Comparison of ENCODE assay signal across 8 cellular contexts in the genomic region with DNA sequence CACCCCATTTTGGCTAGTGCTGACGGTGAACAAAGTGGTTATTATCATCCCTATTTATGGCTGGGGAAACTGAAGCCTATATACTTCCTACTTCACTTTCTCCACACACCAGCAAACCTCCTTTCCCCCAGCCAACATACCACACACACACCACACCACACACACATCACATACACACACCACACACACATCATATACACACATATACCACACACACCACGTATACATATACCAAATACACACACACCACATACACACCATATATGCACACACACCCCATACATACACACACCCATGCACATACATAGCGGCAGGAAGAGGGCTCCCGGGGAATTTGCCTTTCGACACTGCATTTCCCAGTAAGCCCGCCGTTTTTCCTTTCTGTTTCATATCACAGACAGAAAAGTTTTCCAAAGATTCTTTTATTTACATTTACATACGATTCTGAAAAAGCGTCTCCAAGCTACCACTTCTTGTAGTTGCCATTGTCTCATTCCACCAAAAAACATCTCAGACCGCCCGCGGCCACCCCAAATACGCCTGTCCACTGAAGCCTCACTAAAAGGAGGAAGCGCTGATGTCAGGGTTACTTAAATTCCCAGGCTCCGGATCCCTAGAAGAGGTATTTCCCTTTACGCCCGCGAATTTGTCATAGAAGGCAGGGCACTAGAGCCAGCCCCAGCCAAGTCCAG. TPM values are rescaled to one million over a fixed set of nuclear protein-coding genes. Genes with fewer than 3 reads are reported as not detected.
DNase-seq lines count a peak whose midpoint lies in the region; ATAC-seq and TF ChIP-seq lines count a peak whose summit lies in the region.

No MANE protein-coding gene starts in this region.

- no peaks in the 10 kb centered on the region for H4K20me1 ChIP-seq in MM.1S (ENCODE audit: insufficient read depth, low read length)
- H4K20me1 ChIP-seq in neural cell (ENCODE audit: insufficient read depth) = no peaks in the 10 kb centered on the region

- peaks cover 40% of the 10 kb centered on the region for H3K79me2 ChIP-seq in MM.1S (ENCODE audit: low read length)
- peaks cover 49% of the 10 kb centered on the region for H3K79me2 ChIP-seq in neural cell (replicated peaks; ENCODE audit: insufficient read depth, low read length)

- peak overlapping the region; percentile 49 for H2AFZ ChIP-seq in MM.1S (ENCODE audit: low read length)
- H2AFZ ChIP-seq in neural cell (ENCODE audit: low read depth, low read length) = peak overlapping the region; percentile 80

- H3K9me3 ChIP-seq in MM.1S (replicated peaks; ENCODE audit: insufficient read depth, low read length) (no peaks in the 10 kb centered on the region), neural cell (ENCODE audit: low read length) (no peaks in the 10 kb centered on the region)

- ATAC-seq in GM18870 (IDR thresholded peaks at IDR 0.05; ENCODE audit: unreplicated experiment) (no peak), GM19397 (IDR thresholded peaks at IDR 0.05; ENCODE audit: unreplicated experiment) (no peak)

- no peaks in the 10 kb centered on the region for H3K27me3 ChIP-seq in MM.1S (replicated peaks; ENCODE audit: insufficient read depth, low read length)
- no peaks in the 10 kb centered on the region for H3K27me3 ChIP-seq in neural cell (ENCODE audit: insufficient read depth, low read depth, low read length)

- H3F3A ChIP-seq in MM.1S (ENCODE audit: insufficient read depth, low read length) = peaks cover 12% of the 10 kb centered on the region
- no peaks in the 10 kb centered on the region for H3F3A ChIP-seq in neural cell (ENCODE audit: insufficient read depth, low read length, poor library complexity, severe bottlenecking)

- no peak for TF ChIP-seq EP300 in neural cell (conservative IDR thresholded peaks at IDR 0.05; ENCODE audit: poor library complexity, severe bottlenecking)

- H3K9ac ChIP-seq in MM.1S (ENCODE audit: low read length) = peak overlapping the region; percentile 62
- H3K9ac ChIP-seq in neural cell (ENCODE audit: low read length) = peak overlapping the region; percentile 76

- DNase-seq in CMK (ENCODE audit: low read depth) (peak; percentile 26), MM.1S (no peak), dermis microvascular lymphatic vessel endothelial cell (ENCODE audit: low read depth in 2 of 2) (peak; percentile 40 to 55), NCI-H2171 treated with DMSO at 0.1 percent for 48 hours (lab: John Stamatoyannopoulos, UW) (no peak), putamen (ENCODE audit: low spot score) (no peak)

- TF ChIP-seq CTCF in MM.1S (IDR thresholded peaks at IDR 0.05; ENCODE audit: low read length) = no peak
- TF ChIP-seq CTCF in neural cell (IDR thresholded peaks at IDR 0.05; ENCODE audit: poor library complexity, severe bottlenecking) = no peak

- H3K36me3 ChIP-seq in MM.1S (replicated peaks; ENCODE audit: insufficient read depth, low read length) (no peaks in the 10 kb centered on the region), neural cell (ENCODE audit: insufficient read depth, low read length) (no peaks in the 10 kb centered on the region)

- peak overlapping the region; percentile 71 for H3K4me2 ChIP-seq in MM.1S (ENCODE audit: low read depth, low read length)
- H3K4me2 ChIP-seq in neural cell (ENCODE audit: low read length) = peak overlapping the region; percentile 63

- H3K4me3 ChIP-seq in MM.1S (ENCODE audit: low read length) = peak overlapping the region; percentile 69
- H3K4me3 ChIP-seq in neural cell (ENCODE audit: low read length) = peak overlapping the region; percentile 84

- peaks cover 19% of the 10 kb centered on the region for H3K4me1 ChIP-seq in MM.1S (ENCODE audit: low read length)

- H3K27ac ChIP-seq in MM.1S (ENCODE audit: low read length) (peak overlapping the region; percentile 24; the same call in 1 of the 2 replicates), neural cell (ENCODE audit: low read length) (peak overlapping the region; percentile 91)

- H3K9me2 ChIP-seq in MM.1S (replicated peaks; ENCODE audit: insufficient read depth, low read length) (no peaks in the 10 kb centered on the region), neural cell (ENCODE audit: insufficient read depth, low read length) (no peaks in the 10 kb centered on the region)

- TF ChIP-seq RAD21 in neural cell (conservative IDR thresholded peaks at IDR 0.05) = peak; percentile 10

TF ChIP-seq in neural cell, 6 proteins besides CTCF, POLR2A, EP300 and RAD21:
- no peak for TF ChIP-seq SMC3 (conservative IDR thresholded peaks at IDR 0.05; ENCODE audit: poor library complexity)
- no peak for TF ChIP-seq POLR2AphosphoS5 (IDR thresholded peaks at IDR 0.05)
- TF ChIP-seq MXI1 (conservative IDR thresholded peaks at IDR 0.05; ENCODE audit: poor library complexity, severe bottlenecking) = no peak
- TF ChIP-seq TAF1 (IDR thresholded peaks at IDR 0.05; ENCODE audit: low read depth) = peak; percentile 15
- TF ChIP-seq, protein P1, sequence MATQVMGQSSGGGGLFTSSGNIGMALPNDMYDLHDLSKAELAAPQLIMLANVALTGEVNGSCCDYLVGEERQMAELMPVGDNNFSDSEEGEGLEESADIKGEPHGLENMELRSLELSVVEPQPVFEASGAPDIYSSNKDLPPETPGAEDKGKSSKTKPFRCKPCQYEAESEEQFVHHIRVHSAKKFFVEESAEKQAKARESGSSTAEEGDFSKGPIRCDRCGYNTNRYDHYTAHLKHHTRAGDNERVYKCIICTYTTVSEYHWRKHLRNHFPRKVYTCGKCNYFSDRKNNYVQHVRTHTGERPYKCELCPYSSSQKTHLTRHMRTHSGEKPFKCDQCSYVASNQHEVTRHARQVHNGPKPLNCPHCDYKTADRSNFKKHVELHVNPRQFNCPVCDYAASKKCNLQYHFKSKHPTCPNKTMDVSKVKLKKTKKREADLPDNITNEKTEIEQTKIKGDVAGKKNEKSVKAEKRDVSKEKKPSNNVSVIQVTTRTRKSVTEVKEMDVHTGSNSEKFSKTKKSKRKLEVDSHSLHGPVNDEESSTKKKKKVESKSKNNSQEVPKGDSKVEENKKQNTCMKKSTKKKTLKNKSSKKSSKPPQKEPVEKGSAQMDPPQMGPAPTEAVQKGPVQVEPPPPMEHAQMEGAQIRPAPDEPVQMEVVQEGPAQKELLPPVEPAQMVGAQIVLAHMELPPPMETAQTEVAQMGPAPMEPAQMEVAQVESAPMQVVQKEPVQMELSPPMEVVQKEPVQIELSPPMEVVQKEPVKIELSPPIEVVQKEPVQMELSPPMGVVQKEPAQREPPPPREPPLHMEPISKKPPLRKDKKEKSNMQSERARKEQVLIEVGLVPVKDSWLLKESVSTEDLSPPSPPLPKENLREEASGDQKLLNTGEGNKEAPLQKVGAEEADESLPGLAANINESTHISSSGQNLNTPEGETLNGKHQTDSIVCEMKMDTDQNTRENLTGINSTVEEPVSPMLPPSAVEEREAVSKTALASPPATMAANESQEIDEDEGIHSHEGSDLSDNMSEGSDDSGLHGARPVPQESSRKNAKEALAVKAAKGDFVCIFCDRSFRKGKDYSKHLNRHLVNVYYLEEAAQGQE (IDR thresholded peaks at IDR 0.05; ENCODE audit: borderline replicate concordance) = peak; percentile 59

RNA-seq across cellular contexts. Expression of a gene that starts 0.8 kb away (rescaled TPM):
- total RNA-seq in dermis microvascular lymphatic vessel endothelial cell = 37.2 and 46.9 TPM in 2 replicates
- polyA plus RNA-seq in neural cell = 39.6 and 43.9 TPM in 2 replicates
- 53.1 and 62.6 TPM in 2 replicates for polyA minus RNA-seq in neural cell

RNA-seq across cellular contexts. Expression of a gene that starts 6.4 kb away (rescaled TPM):
- 24.0 and 26.3 TPM in 2 replicates for total RNA-seq in dermis microvascular lymphatic vessel endothelial cell
- 2.3 and 2.6 TPM in 2 replicates for polyA plus RNA-seq in neural cell
- polyA minus RNA-seq in neural cell = 1.7 TPM in 1 of 2 replicates, not detected in the other

RNA-seq across cellular contexts. Expression of a gene that starts 7.2 kb away (rescaled TPM):
- 0.51 and 0.63 TPM in 2 replicates for total RNA-seq in dermis microvascular lymphatic vessel endothelial cell
- polyA plus RNA-seq in neural cell = not detected in 2 replicates
- polyA minus RNA-seq in neural cell = not detected in 2 replicates

RNA-seq across cellular contexts. Expression of a gene that starts 24.0 kb away (rescaled TPM):
- 9.0 and 11.1 TPM in 2 replicates for total RNA-seq in dermis microvascular lymphatic vessel endothelial cell
- 13.1 and 20.4 TPM in 2 replicates for polyA plus RNA-seq in neural cell
- 17.8 and 19.4 TPM in 2 replicates for polyA minus RNA-seq in neural cell

RNA-seq across cellular contexts. Expression of a gene that starts 42.1 kb away (rescaled TPM):
- total RNA-seq in dermis microvascular lymphatic vessel endothelial cell = 18.0 and 18.9 TPM in 2 replicates
- 1.1 and 1.2 TPM in 2 replicates for polyA plus RNA-seq in neural cell
- polyA minus RNA-seq in neural cell = 2.8 and 2.9 TPM in 2 replicates

Comparison
In these comparisons a context has a peak if more than half of its experiments do, and no peak if none do; other contexts are left out.
1. DNase-seq: peak in CMK (single experiment) and dermis microvascular lymphatic vessel endothelial cell (2 of 2); none in MM.1S (single experiment), NCI-H2171 treated with DMSO at 0.1 percent for 48 hours (single experiment) and putamen (single experiment).